ENCODE assay signal across 21 cellular contexts in genomic region chr17:35891273-35891672, GRCh38. TPM values are rescaled to one million over a fixed set of nuclear protein-coding genes. Genes with fewer than 3 reads are reported as not detected.
DNase-seq lines count a peak whose midpoint lies in the region; ATAC-seq and TF ChIP-seq lines count a peak whose summit lies in the region.
"Had no signal": no experiment of that assay in that cellular context is flagged by ENCODE, and none has a peak within 500 bp of the region (broad histone marks: within the 10 kb centered on the region; RNA-seq: fewer than 3 reads in every experiment).

No MANE protein-coding gene starts in this region.

- H3K27ac Mint-ChIP-seq in T-cell (peak overlapping the region; percentile 68 to 91), type B pancreatic cell (no peak overlapping the region)
- H3K27ac Mint-ChIP-seq in effector memory CD8-positive, alpha-beta T cell = peak overlapping the region; percentile 83 to 99
- H3K27ac Mint-ChIP-seq: activated naive CD4-positive, alpha-beta T cell treated with anti-CD3 and anti-CD28 coated beads for 36 hours had no signal

- TF ChIP-seq CTCF in type B pancreatic cell (conservative IDR thresholded peaks at IDR 0.05) = no peak

- POLR2A ChIA-PET in T-cell (lab: Charles Lee) = interaction anchor here in 1 of 2 donors (0.6 to 1.4 kb wide), 3 partner anchors 11 to 54 kb away, joined by 3 to 4 read pairs (median 3); partner anchors contain the start of gene CCL5

- peaks cover 0 to 2% of the 10 kb centered on the region in 2 donors for H3K27me3 Mint-ChIP-seq in T-cell
- no peaks in the 10 kb centered on the region for H3K27me3 Mint-ChIP-seq in effector memory CD8-positive, alpha-beta T cell
- H3K27me3 Mint-ChIP-seq in type B pancreatic cell = no peaks in the 10 kb centered on the region

- H3K9me3 Mint-ChIP-seq in T-cell (no peaks in the 10 kb centered on the region), type B pancreatic cell (no peaks in the 10 kb centered on the region)
- H3K9me3 Mint-ChIP-seq in effector memory CD8-positive, alpha-beta T cell = peaks cover 0 to 3% of the 10 kb centered on the region in 2 donors
- H3K9me3 Mint-ChIP-seq: activated naive CD4-positive, alpha-beta T cell treated with anti-CD3 and anti-CD28 coated beads for 36 hours had no signal

- H3K36me3 Mint-ChIP-seq in T-cell (no peaks in the 10 kb centered on the region), type B pancreatic cell (no peaks in the 10 kb centered on the region)
- peaks cover 36% of the 10 kb centered on the region for H3K36me3 Mint-ChIP-seq in effector memory CD8-positive, alpha-beta T cell (ENCODE audit: insufficient read depth)

- CTCF ChIA-PET in T-cell (lab: Charles Lee) = interaction anchor here in 1 of 2 donors (0.7 to 1.4 kb wide), 2 partner anchors 9 to 731 kb away, joined by 3 to 8 read pairs; no protein-coding TSS in a partner anchor

- DNase-seq in activated gamma-delta T cell treated with Interleukin-2 at 50 U/mL for 16 hours = peak; percentile 33
- DNase-seq in activated gamma-delta T cell (lab: John Stamatoyannopoulos, UW) = no peak
- DNase-seq in T-cell = no peak
- DNase-seq in effector memory CD8-positive, alpha-beta T cell = no peak
- DNase-seq in type B pancreatic cell (ENCODE audit: extremely low spot score, unreplicated experiment) = no peak
- DNase-seq in left colon = no peak
- no peak for DNase-seq in GM19238 (ENCODE audit: insufficient read length, low spot score)
- DNase-seq: activated T-cell treated with anti-CD3 and anti-CD28 coated beads for 4 hours, dermis blood vessel endothelial cell, Karpas-422, kidney glomerular epithelial cell, MV-4-11, NCI-H1694, NCI-H524, occipital lobe, SJCRH30 had no signal

- intact Hi-C loops in left colon (cut with DNase I, micrococcal nuclease) = no loop called here

- H3K4me1 Mint-ChIP-seq in T-cell (peaks cover 42 to 73% (median 63%) of the 10 kb centered on the region in 3 donors), type B pancreatic cell (ENCODE audit: unreplicated experiment) (peaks cover 39% of the 10 kb centered on the region)
- peaks cover 73 to 78% of the 10 kb centered on the region in 2 donors for H3K4me1 Mint-ChIP-seq in effector memory CD8-positive, alpha-beta T cell (ENCODE audit: low read depth in 2 of 2)

- ATAC-seq in T-cell (replicated peaks in 1 of 4) (peak in 1 of 4 experiments; percentile 11), left colon (no peak)
- ATAC-seq in effector memory CD8-positive, alpha-beta T cell (replicated peaks) = no peak

- H3K4me3 Mint-ChIP-seq in T-cell (peak overlapping the region in 1 of 3 donors; percentile 6), type B pancreatic cell (peak overlapping the region; percentile 52)
- peak overlapping the region; percentile 47 to 76 for H3K4me3 Mint-ChIP-seq in effector memory CD8-positive, alpha-beta T cell
- H3K4me3 Mint-ChIP-seq: activated naive CD4-positive, alpha-beta T cell treated with anti-CD3 and anti-CD28 coated beads for 36 hours had no signal

RNA-seq across cellular contexts. Expression of gene CCL5, which starts 11.1 kb away (rescaled TPM):
- total RNA-seq in T-cell (100 to 1,000 TPM; 124 to 557 (median 298) TPM), type B pancreatic cell (ENCODE audit: low replicate concordance) (1.1 TPM in 1 of 2 replicates, not detected in the other), left colon (1 to 10 TPM; 4.4 to 8.3 TPM)
- total RNA-seq: H7, SJCRH30 had no signal

RNA-seq across cellular contexts. Expression of gene HEATR9, which starts 22.6 kb away (rescaled TPM):
- 1 to 10 TPM in 4 of 5 donors, under 1 TPM in 1; 0.90 to 4.1 (median 1.5) TPM for total RNA-seq in T-cell
- total RNA-seq in type B pancreatic cell (ENCODE audit: low replicate concordance) = not detected in 2 replicates
- not detected for total RNA-seq in left colon
- total RNA-seq: activated naive CD4-positive, alpha-beta T cell treated with anti-CD3 and anti-CD28 coated beads for 36 hours; dermis blood vessel endothelial cell; H7; occipital lobe; SJCRH30; skeletal muscle tissue; suprapubic skin had no signal

RNA-seq across cellular contexts. Expression of gene RDM1, which starts 39.3 kb away (rescaled TPM):
- total RNA-seq in T-cell (1 to 10 TPM in 2 of 5 donors, under 1 TPM in 3; 0.40 to 1.5 (median 0.83) TPM), type B pancreatic cell (ENCODE audit: low replicate concordance) (3.9 and 4.4 TPM in 2 replicates), left colon (1 to 10 TPM in 1 of 2 donors, under 1 TPM in 1; 0.36 to 2.1 TPM)
- total RNA-seq: SJCRH30, skeletal muscle tissue, suprapubic skin had no signal

RNA-seq across cellular contexts. Expression of gene LYZL6, which starts 52.2 kb away (rescaled TPM):
- total RNA-seq in T-cell = not detected
- not detected in 2 replicates for total RNA-seq in type B pancreatic cell (ENCODE audit: low replicate concordance)
- total RNA-seq in left colon = not detected
- total RNA-seq: activated naive CD4-positive, alpha-beta T cell treated with anti-CD3 and anti-CD28 coated beads for 36 hours; dermis blood vessel endothelial cell; H7; occipital lobe; SJCRH30; skeletal muscle tissue; suprapubic skin; T-helper 1 cell treated with Interleukin-12 subunit alpha and Interleukin-12 subunit beta and Interleukin-4 antibody, amounts not matched to agents 30 ng/mL and 1 ng/mL, for 36 hours had no signal

Comparison
In these comparisons a context has a peak if more than half of its experiments do, and no peak if none do; other contexts are left out.
1. RNA of gene CCL5, which starts 11.1 kb away (total RNA-seq): 124 to 557 TPM in T-cell; 4.4 to 8.3 TPM in left colon and 1.1 TPM in type B pancreatic cell; every median in the first group is over 10 times any median in the second.